8 cellular contexts compared by ENCODE assay signal in genomic region chr4:9495450-9495849, GRCh38. TPM values are rescaled to one million over a fixed set of nuclear protein-coding genes. Genes with fewer than 3 reads are reported as not detected.
DNase-seq lines count a peak whose midpoint lies in the region; ATAC-seq and TF ChIP-seq lines count a peak whose summit lies in the region.
"Not testable (repeated sequence)": the region's sequence is repeated elsewhere in the genome, so short reads cannot be mapped to it uniquely, and the experiment has no call there.

No MANE protein-coding gene starts in this region.

- H3K36me3 ChIP-seq in upper lobe of right lung: not testable (repeated sequence)

- peak; percentile 45 for TF ChIP-seq CTCF in upper lobe of right lung (IDR thresholded peaks at IDR 0.05)

- H3K9me3 ChIP-seq in upper lobe of right lung: not testable (repeated sequence)

- not testable (repeated sequence) for H3K4me1 ChIP-seq in upper lobe of right lung

- ATAC-seq in upper lobe of right lung: not testable (repeated sequence)

- H3K27ac ChIP-seq in upper lobe of right lung: not testable (repeated sequence)

- intact Hi-C loops in upper lobe of right lung (cut with DNase I): not testable (repeated sequence)

- peak; percentile 28 for DNase-seq in GDM1 (lab: John Stamatoyannopoulos, UW)
- peak; percentile 9 for DNase-seq in NCI-H1048 (lab: John Stamatoyannopoulos, UW)
- DNase-seq in SHP77 (lab: John Stamatoyannopoulos, UW): peak; percentile 24 to 41
- DNase-seq in activated T-cell treated with anti-CD3 and anti-CD28 coated beads for 24 hours (ENCODE audit: low read depth): peak; percentile 51
- peak; percentile 21 for DNase-seq in effector CD8-positive, alpha-beta T cell (lab: John Stamatoyannopoulos, UW)
- DNase-seq in left kidney (ENCODE audit: low read depth, low spot score): peak; percentile 86
- peak; percentile 63 for DNase-seq in stimulated activated CD4-positive, alpha-beta T cell treated with anti-CD3 and anti-CD28 coated beads, Interleukin-12 subunit alpha, Interleukin-12 subunit beta, amount 100 ng/mL, for 4 hours
- peak; percentile 89 for DNase-seq in upper lobe of right lung

- not testable (repeated sequence) for H3K27me3 ChIP-seq in upper lobe of right lung

- H3K4me3 ChIP-seq in upper lobe of right lung: not testable (repeated sequence)

RNA-seq across cellular contexts. Expression of gene DEFB131A, which starts 51.2 kb away (rescaled TPM):
- total RNA-seq in upper lobe of right lung: not detected

Comparison
In these comparisons a context has a peak if more than half of its experiments do, and no peak if none do; other contexts are left out.
1. DNase-seq: peak in every context shown above with its lines; median percentile 89 in upper lobe of right lung; 86 in left kidney; 63 in stimulated activated CD4-positive, alpha-beta T cell treated with anti-CD3 and anti-CD28 coated beads, Interleukin-12 subunit alpha, Interleukin-12 subunit beta, amount 100 ng/mL, for 4 hours; 51 in activated T-cell treated with anti-CD3 and anti-CD28 coated beads for 24 hours; 32 in SHP77; 28 in GDM1; 21 in effector CD8-positive, alpha-beta T cell; 9 in NCI-H1048.